8 cellular contexts compared by ENCODE assay signal in the genomic region with DNA sequence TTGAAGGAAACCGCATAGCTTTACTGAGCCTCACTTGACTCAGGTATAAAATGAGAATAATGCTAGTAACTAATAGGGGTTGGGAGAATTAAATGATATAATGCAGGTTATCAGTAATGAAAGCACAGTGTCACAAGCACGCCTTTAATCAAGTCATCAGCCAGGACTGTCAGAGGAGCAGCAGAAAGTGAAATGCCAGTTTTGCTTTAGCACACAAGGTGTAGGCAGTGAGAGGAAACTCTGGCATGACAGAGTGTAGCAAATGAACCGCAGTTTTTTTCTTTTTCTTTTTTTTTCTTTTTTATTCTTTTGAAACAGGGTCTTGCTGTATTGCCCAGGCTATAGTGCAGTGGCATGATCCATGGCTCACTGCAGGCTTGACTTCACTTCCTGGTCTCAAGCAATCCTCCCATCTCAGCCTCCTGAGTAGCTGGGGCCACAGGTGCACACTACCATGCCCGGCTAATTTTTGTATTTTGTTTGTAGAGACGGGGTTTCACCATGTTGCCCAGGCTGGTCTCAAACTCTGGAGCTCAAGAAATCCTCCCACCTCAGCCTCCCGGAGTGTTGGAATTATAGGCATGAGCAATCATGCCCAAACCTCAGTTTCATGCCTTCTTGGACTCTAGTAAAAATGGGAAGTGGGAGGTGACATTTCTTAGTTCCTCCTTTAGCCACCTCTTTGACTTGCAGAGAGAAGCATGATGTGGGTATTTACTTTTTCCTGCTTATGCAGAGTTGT. TPM values are rescaled to one million over a fixed set of nuclear protein-coding genes. Genes with fewer than 3 reads are reported as not detected.
A peak's percentile ranks its signal among the peaks of the same experiment; 100 is the strongest.
DNase-seq lines count a peak whose midpoint lies in the region; ATAC-seq and TF ChIP-seq lines count a peak whose summit lies in the region.

No MANE protein-coding gene starts in this region.

- H3K4me3 Mint-ChIP-seq in dendritic cell treated with granulocyte-macrophage colony-stimulating factor and Interleukin-4, amounts not matched to agents 40 ng/mL and 50 ng/mL, for 4 days = peak overlapping the region; percentile 42
- H3K4me3 Mint-ChIP-seq in CD8-positive, alpha-beta memory T cell = no peak overlapping the region

- DNase-seq in GM12865 (ENCODE audit: low read depth) (peak; percentile 72), stomach (no peak), NCI-H524 treated with DMSO at 0.1 percent for 48 hours (lab: John Stamatoyannopoulos, UW) (no peak), DMS79 (lab: John Stamatoyannopoulos, UW) (no peak)
- DNase-seq in CD8-positive, alpha-beta memory T cell = no peak

- H3K27me3 Mint-ChIP-seq in dendritic cell treated with granulocyte-macrophage colony-stimulating factor and Interleukin-4, amounts not matched to agents 40 ng/mL and 50 ng/mL, for 4 days = no peaks in the 10 kb centered on the region
- H3K27me3 Mint-ChIP-seq in CD8-positive, alpha-beta memory T cell = no peaks in the 10 kb centered on the region

- H3K27ac Mint-ChIP-seq in dendritic cell treated with granulocyte-macrophage colony-stimulating factor and Interleukin-4, amounts not matched to agents 40 ng/mL and 50 ng/mL, for 4 days = peak overlapping the region; percentile 66
- H3K27ac Mint-ChIP-seq in CD8-positive, alpha-beta memory T cell = peak overlapping the region in 4 of 8 donors; percentile 7 to 39 (median 26)

- TF ChIP-seq CTCF in GM12865 (IDR thresholded peaks at IDR 0.05; ENCODE audit: insufficient read depth, low read depth, low read length, missing control alignments) (no peak), stomach (IDR thresholded peaks at IDR 0.05) (no peak)

- H3K36me3 ChIP-seq in stomach = peaks cover 7 to 60% (median 53%) of the 10 kb centered on the region in 4 donors
- H3K36me3 ChIP-seq in CD8-positive, alpha-beta memory T cell (ENCODE audit: insufficient read depth, low read length) = peaks cover 11% of the 10 kb centered on the region

- H3K4me1 Mint-ChIP-seq in dendritic cell treated with granulocyte-macrophage colony-stimulating factor and Interleukin-4, amounts not matched to agents 40 ng/mL and 50 ng/mL, for 4 days (ENCODE audit: low read depth) = peaks cover 88% of the 10 kb centered on the region
- peaks cover 28 to 82% (median 67%) of the 10 kb centered on the region in 3 donors for H3K4me1 Mint-ChIP-seq in CD8-positive, alpha-beta memory T cell

- H3K36me3 Mint-ChIP-seq in dendritic cell treated with granulocyte-macrophage colony-stimulating factor and Interleukin-4, amounts not matched to agents 40 ng/mL and 50 ng/mL, for 4 days (ENCODE audit: low read depth) = peaks cover 64% of the 10 kb centered on the region
- peaks cover 10 to 88% (median 22%) of the 10 kb centered on the region in 3 donors for H3K36me3 Mint-ChIP-seq in CD8-positive, alpha-beta memory T cell

- POLR2A ChIA-PET in CD8-positive, alpha-beta memory T cell (lab: Charles Lee) = no interaction called here

- CTCF ChIA-PET in CD8-positive, alpha-beta memory T cell (lab: Charles Lee) = no interaction called here

- 81 to 94% (median 88%) methylated on average over 6 of the region's 6 CpGs for WGBS in stomach, 5 donors

- no peaks in the 10 kb centered on the region for H3K27me3 ChIP-seq in stomach
- no peaks in the 10 kb centered on the region for H3K27me3 ChIP-seq in CD8-positive, alpha-beta memory T cell (ENCODE audit: insufficient read depth, low read length, poor library complexity, severe bottlenecking)

- ATAC-seq in GM21381 (IDR thresholded peaks at IDR 0.05; ENCODE audit: unreplicated experiment) = peak; percentile 89
- ATAC-seq in HG03342 (IDR thresholded peaks at IDR 0.05; ENCODE audit: unreplicated experiment) = peak; percentile 82

- TF ChIP-seq EP300 in stomach (IDR thresholded peaks at IDR 0.05) = no peak

- H3K27ac ChIP-seq in stomach = peak overlapping the region in 1 of 5 donors; percentile 51
- no peak overlapping the region for H3K27ac ChIP-seq in CD8-positive, alpha-beta memory T cell (ENCODE audit: low read depth, low read length)

- H3K4me1 ChIP-seq in stomach = peaks cover 10 to 54% (median 26%) of the 10 kb centered on the region in 4 donors
- H3K4me1 ChIP-seq in CD8-positive, alpha-beta memory T cell (ENCODE audit: insufficient read depth, low read length) = no peaks in the 10 kb centered on the region

- no peaks in the 10 kb centered on the region for H3K9me3 ChIP-seq in stomach
- no peaks in the 10 kb centered on the region for H3K9me3 ChIP-seq in CD8-positive, alpha-beta memory T cell (ENCODE audit: low read length)

- no peak for TF ChIP-seq POLR2A in stomach (IDR thresholded peaks at IDR 0.05)

- intact Hi-C loops in dendritic cell treated with granulocyte-macrophage colony-stimulating factor and Interleukin-4, amounts not matched to agents 40 ng/mL and 50 ng/mL, for 4 days (cut with micrococcal nuclease) = loop anchor here (1.0 to 5.0 kb wide), 4 partner anchors 10 to 100 kb away; a partner anchor contains a TSS
- intact Hi-C loops in stomach (cut with DNase I; ENCODE audit: low total_unique reads) = no loop called here

- no peak overlapping the region for H3K4me3 ChIP-seq in GM12865 (ENCODE audit: low read depth, low read length)
- no peak overlapping the region for H3K4me3 ChIP-seq in stomach
- H3K4me3 ChIP-seq in CD8-positive, alpha-beta memory T cell (ENCODE audit: low read length) = no peak overlapping the region

- no peaks in the 10 kb centered on the region for H3K9me3 Mint-ChIP-seq in dendritic cell treated with granulocyte-macrophage colony-stimulating factor and Interleukin-4, amounts not matched to agents 40 ng/mL and 50 ng/mL, for 4 days
- H3K9me3 Mint-ChIP-seq in CD8-positive, alpha-beta memory T cell = no peaks in the 10 kb centered on the region

RNA-seq across cellular contexts. Expression of a gene that starts 9.7 kb away (rescaled TPM):
- not detected for total RNA-seq in stomach
- not detected for polyA plus RNA-seq in stomach
- total RNA-seq in CD8-positive, alpha-beta memory T cell = not detected
- not detected for polyA plus RNA-seq in CD8-positive, alpha-beta memory T cell

RNA-seq across cellular contexts. Expression of a gene that starts 58.2 kb away (rescaled TPM):
- total RNA-seq in stomach = 100 to 1,000 TPM in 1 of 5 donors, 10 to 100 TPM in 4; 27.2 to 333 (median 50.9) TPM
- polyA plus RNA-seq in stomach = 1 to 10 TPM; 2.1 to 4.6 (median 2.3) TPM
- total RNA-seq in CD8-positive, alpha-beta memory T cell = 10 to 100 TPM; 33.9 to 34.6 TPM
- 14.1 TPM for polyA plus RNA-seq in CD8-positive, alpha-beta memory T cell

RNA-seq across cellular contexts. Expression of a gene that starts 58.3 kb away (rescaled TPM):
- total RNA-seq in stomach = 100 to 1,000 TPM in 1 of 5 donors, 10 to 100 TPM in 4; 27.8 to 189 (median 49.6) TPM
- 100 to 1,000 TPM in 2 of 3 donors, 10 to 100 TPM in 1; 88.9 to 115 (median 113) TPM for polyA plus RNA-seq in stomach
- 10 to 100 TPM; 85.5 to 93.2 TPM for total RNA-seq in CD8-positive, alpha-beta memory T cell
- 96.2 TPM for polyA plus RNA-seq in CD8-positive, alpha-beta memory T cell
